Comparison of ENCODE assay signal across 14 cellular contexts in genomic region chr22:37185646-37186227, GRCh38. TPM values are rescaled to one million over a fixed set of nuclear protein-coding genes. Genes with fewer than 3 reads are reported as not detected.
DNase-seq lines count a peak whose midpoint lies in the region; ATAC-seq and TF ChIP-seq lines count a peak whose summit lies in the region.
"Had no signal": no experiment of that assay in that cellular context is flagged by ENCODE, and none has a peak within 500 bp of the region (broad histone marks: within the 10 kb centered on the region; RNA-seq: fewer than 3 reads in every experiment).

No MANE protein-coding gene starts in this region.

- H3K9me3 ChIP-seq in right cardiac atrium (ENCODE audit: control insufficient read depth, low read length) (no peaks in the 10 kb centered on the region), tibial artery (no peaks in the 10 kb centered on the region)
- H3K9me3 ChIP-seq: adrenal gland, SJSA1, uterus had no signal

- CTCF ChIA-PET in RWPE1 (lab: Yijun Ruan, JAX): interaction anchor here (0.6 kb wide), 1 partner anchor 326 kb away, joined by 4 read pairs; no protein-coding TSS in a partner anchor

- H3K36me3 Mint-ChIP-seq in activated T-cell treated with anti-CD3 and anti-CD28 coated beads, Interleukin-2, amount 50 U/mL, for 4 hours (ENCODE audit: insufficient read depth): peaks cover 2% of the 10 kb centered on the region

- no peaks in the 10 kb centered on the region for H3K9me3 Mint-ChIP-seq in activated T-cell treated with anti-CD3 and anti-CD28 coated beads, Interleukin-2, amount 50 U/mL, for 4 hours

- no peak overlapping the region for H3K4me3 ChIP-seq in right cardiac atrium (ENCODE audit: low read length)
- no peak overlapping the region for H3K4me3 ChIP-seq in skin epidermis
- no peak overlapping the region for H3K4me3 ChIP-seq in tibial artery
- H3K4me3 ChIP-seq: adrenal gland, coronary artery, SJSA1, uterus had no signal

- intact Hi-C loops in right cardiac atrium (cut with DNase I): no loop called here
- intact Hi-C loops in tibial artery (cut with DNase I; ENCODE audit: low total_unique reads): no loop called here

- H3K27me3 Mint-ChIP-seq in activated T-cell treated with anti-CD3 and anti-CD28 coated beads, Interleukin-2, amount 50 U/mL, for 4 hours (ENCODE audit: low read depth): no peaks in the 10 kb centered on the region

- peak overlapping the region; percentile 54 for H3K4me3 Mint-ChIP-seq in activated T-cell treated with anti-CD3 and anti-CD28 coated beads, Interleukin-2, amount 50 U/mL, for 4 hours

- peaks cover 49% of the 10 kb centered on the region for H3K4me1 Mint-ChIP-seq in activated T-cell treated with anti-CD3 and anti-CD28 coated beads, Interleukin-2, amount 50 U/mL, for 4 hours (ENCODE audit: low read depth)

- H3K36me3 ChIP-seq in tibial artery: no peaks in the 10 kb centered on the region
- H3K36me3 ChIP-seq: adrenal gland, SJSA1, uterus had no signal

- 82% methylated on average over 13 of the region's 13 CpGs for WGBS in right cardiac atrium

- H3K4me1 ChIP-seq in right cardiac atrium (ENCODE audit: control insufficient read depth, insufficient read depth, low read length) (peaks cover 9% of the 10 kb centered on the region), tibial artery (peaks cover 0 to 29% (median 10%) of the 10 kb centered on the region in 4 donors)

- DNase-seq in activated T-cell treated with anti-CD3 and anti-CD28 coated beads, Interleukin-2, amount 50 U/mL, for 4 hours: no peak
- DNase-seq in activated T-cell treated with anti-CD3 and anti-CD28 coated beads for 4 hours (no peak), RWPE1 (ENCODE audit: low spot score) (no peak), right cardiac atrium (peak; percentile 8 to 18 (median 15)), tibial artery (no peak), DMS153 treated with DMSO at 0.1 percent for 48 hours (lab: John Stamatoyannopoulos, UW; ENCODE audit: unreplicated experiment) (no peak)
- DNase-seq: NCI-H1092 treated with DMSO at 0.1 percent for 48 hours had no signal

- H3K27me3 ChIP-seq in right cardiac atrium (ENCODE audit: control insufficient read depth, insufficient read depth) (no peaks in the 10 kb centered on the region), tibial artery (peaks cover 0 to 14% of the 10 kb centered on the region in 2 donors)
- H3K27me3 ChIP-seq: adrenal gland, SJSA1, uterus had no signal

- no peak for ATAC-seq in activated T-cell treated with anti-CD3 and anti-CD28 coated beads, Interleukin-2, amount 50 U/mL, for 4 hours
- ATAC-seq in right cardiac atrium (no peak), esophagus mucosa (no peak)

- POLR2A ChIA-PET in RWPE1 (lab: Yijun Ruan, JAX; ENCODE audit: low non-redundant PET): no interaction called here

- H3K27ac ChIP-seq in RWPE1 (peak overlapping the region; percentile 96), right cardiac atrium (ENCODE audit: low read length) (no peak overlapping the region), skin epidermis (peak overlapping the region in 11 of 21 experiments; percentile 44 to 93 (median 87)), tibial artery (no peak overlapping the region)
- H3K27ac ChIP-seq: coronary artery, SJSA1 had no signal

- no peak for TF ChIP-seq CTCF in RWPE1 (conservative IDR thresholded peaks at IDR 0.05; ENCODE audit: low read depth)
- no peak for TF ChIP-seq CTCF in tibial artery (IDR thresholded peaks at IDR 0.05)

RNA-seq across cellular contexts. Expression of gene C1QTNF6, which starts 2.3 kb away (rescaled TPM):
- total RNA-seq in activated T-cell treated with anti-CD3 and anti-CD28 coated beads, Interleukin-2, amount 50 U/mL, for 4 hours: 1 to 10 TPM in 2 of 3 donors, under 1 TPM in 1; 0.96 to 2.4 (median 1.2) TPM
- total RNA-seq in right cardiac atrium: 1 to 10 TPM; 2.8 to 3.3 (median 2.8) TPM
- polyA plus RNA-seq in right cardiac atrium: 2.0 TPM
- 2.0 TPM for total RNA-seq in esophagus mucosa

RNA-seq across cellular contexts. Expression of gene SSTR3, which starts 26.5 kb away (rescaled TPM):
- total RNA-seq in activated T-cell treated with anti-CD3 and anti-CD28 coated beads, Interleukin-2, amount 50 U/mL, for 4 hours: 1 to 10 TPM; 1.7 to 2.3 (median 1.9) TPM
- not detected for total RNA-seq in right cardiac atrium
- polyA plus RNA-seq in right cardiac atrium: not detected
- total RNA-seq in esophagus mucosa: not detected
- total RNA-seq: SJSA1 had no signal

RNA-seq across cellular contexts. Expression of gene IL2RB, which starts 36.0 kb away (rescaled TPM):
- 100 to 1,000 TPM; 178 to 212 (median 206) TPM for total RNA-seq in activated T-cell treated with anti-CD3 and anti-CD28 coated beads, Interleukin-2, amount 50 U/mL, for 4 hours
- under 1 TPM; 0.63 to 0.97 (median 0.72) TPM for total RNA-seq in right cardiac atrium
- polyA plus RNA-seq in right cardiac atrium: 0.32 TPM
- total RNA-seq in esophagus mucosa: 3.1 TPM
- total RNA-seq: IMR-90, SJSA1 had no signal

RNA-seq across cellular contexts. Expression of gene RAC2, which starts 58.3 kb away (rescaled TPM):
- 100 to 1,000 TPM; 388 to 432 (median 395) TPM for total RNA-seq in activated T-cell treated with anti-CD3 and anti-CD28 coated beads, Interleukin-2, amount 50 U/mL, for 4 hours
- 1 to 10 TPM; 3.6 to 8.6 (median 5.7) TPM for total RNA-seq in right cardiac atrium
- polyA plus RNA-seq in right cardiac atrium: 1.8 TPM
- total RNA-seq in esophagus mucosa: 19.0 TPM

Comparison
In these comparisons a context has a peak if more than half of its experiments do, and no peak if none do; other contexts are left out.
1. DNase-seq: peak in right cardiac atrium (3 of 3); none in activated T-cell treated with anti-CD3 and anti-CD28 coated beads, Interleukin-2, amount 50 U/mL, for 4 hours (single experiment), activated T-cell treated with anti-CD3 and anti-CD28 coated beads for 4 hours (single experiment), RWPE1 (single experiment), tibial artery (0 of 2) and DMS153 treated with DMSO at 0.1 percent for 48 hours (single experiment).
2. H3K27ac ChIP-seq: peak in RWPE1 (single experiment) and skin epidermis (11 of 21); none in right cardiac atrium (single experiment) and tibial artery (0 of 2).
3. RNA of gene IL2RB, which starts 36.0 kb away (total RNA-seq): 178 to 212 TPM in activated T-cell treated with anti-CD3 and anti-CD28 coated beads, Interleukin-2, amount 50 U/mL, for 4 hours; 3.1 TPM in esophagus mucosa (single experiment) and 0.63 to 0.97 TPM in right cardiac atrium; every median in the first group is over 10 times any median in the second.